ENCODE assay signal across 8 cellular contexts in genomic region chr9:20701058-20701457, GRCh38. TPM values are rescaled to one million over a fixed set of nuclear protein-coding genes. Genes with fewer than 3 reads are reported as not detected.
DNase-seq lines count a peak whose midpoint lies in the region; ATAC-seq and TF ChIP-seq lines count a peak whose summit lies in the region.

No MANE protein-coding gene starts in this region.

- ATAC-seq in GM19463 (IDR thresholded peaks at IDR 0.05; ENCODE audit: unreplicated experiment) = no peak

- no peaks in the 10 kb centered on the region for H3K9me3 ChIP-seq in stomach

- WGBS in stomach, 5 donors = 7 to 26% (median 15%) methylated on average over 1 of the region's 1 CpG

- peak; percentile 19 for DNase-seq in NCI-H2196 (lab: John Stamatoyannopoulos, UW; ENCODE audit: unreplicated experiment)
- DNase-seq in NCI-H2196 treated with DMSO at 0.1 percent for 48 hours (lab: John Stamatoyannopoulos, UW; ENCODE audit: unreplicated experiment) = no peak
- DNase-seq in astrocyte of the hippocampus (ENCODE audit: low read depth, low spot score) = peak; percentile 46
- DNase-seq in left kidney (ENCODE audit: low read depth, low spot score) = peak; percentile 37
- DNase-seq in stomach = no peak
- DNase-seq in HT-29 (ENCODE audit: low spot score) = no peak
- DNase-seq in HuH-7 (ENCODE audit: low spot score) = no peak

- peaks cover 10 to 38% (median 24%) of the 10 kb centered on the region in 4 donors for H3K4me1 ChIP-seq in stomach

- H3K36me3 ChIP-seq in stomach = no peaks in the 10 kb centered on the region

- intact Hi-C loops in stomach (cut with DNase I; ENCODE audit: low total_unique reads) = no loop called here

- TF ChIP-seq POLR2A in stomach (IDR thresholded peaks at IDR 0.05) = no peak

- no peaks in the 10 kb centered on the region for H3K27me3 ChIP-seq in stomach

- no peak for TF ChIP-seq EP300 in stomach (IDR thresholded peaks at IDR 0.05)

- H3K27ac ChIP-seq in stomach = peak overlapping the region in 3 of 5 donors; percentile 28 to 43 (median 28)

- no peak for TF ChIP-seq CTCF in stomach (IDR thresholded peaks at IDR 0.05)

- H3K4me3 ChIP-seq in stomach = no peak overlapping the region

RNA-seq across cellular contexts. Expression of gene FOCAD, which starts 17.0 kb away (rescaled TPM):
- 100 to 1,000 TPM in 1 of 5 donors, 10 to 100 TPM in 3, 1 to 10 TPM in 1; 9.3 to 212 (median 57.5) TPM for total RNA-seq in stomach
- polyA plus RNA-seq in stomach = 1 to 10 TPM; 5.6 to 7.9 (median 5.8) TPM
- 13.4 and 18.3 TPM in 2 replicates for total RNA-seq in HT-29 (2014; rRNA removed; shearing (Covaris generic))

Comparison
In these comparisons a context has a peak if more than half of its experiments do, and no peak if none do; other contexts are left out.
1. DNase-seq: peak in NCI-H2196 (single experiment), astrocyte of the hippocampus (single experiment) and left kidney (single experiment); none in NCI-H2196 treated with DMSO at 0.1 percent for 48 hours (single experiment), stomach (single experiment), HT-29 (single experiment) and HuH-7 (single experiment).